14 cellular contexts compared by ENCODE assay signal in genomic region chr12:70068743-70069142, GRCh38.
"Had no signal": no experiment of that assay in that cellular context is flagged by ENCODE, and none has a peak within 500 bp of the region (broad histone marks: within the 10 kb centered on the region; RNA-seq: fewer than 3 reads in every experiment).

No MANE protein-coding gene starts in this region.

- H3K4me3 ChIP-seq: cardiac muscle cell, esophagus muscularis mucosa, lower lobe of right lung, ovary, testis had no signal

- H3K36me3 ChIP-seq: cardiac muscle cell, esophagus muscularis mucosa, lower lobe of right lung, ovary had no signal

- DNase-seq: activated CD8-positive, alpha-beta T cell treated with anti-CD3 and anti-CD28 coated beads, Interleukin-2, amount 10 ng/mL, durations not matched to agents 7 days and 5 days; activated naive CD4-positive, alpha-beta T cell treated with Interleukin-2 at 50 U/mL for 16 hours; glutamatergic neuron; immature natural killer cell; left cardiac atrium; lower lobe of right lung; ovary; stimulated activated CD4-positive, alpha-beta T cell treated with anti-CD3 and anti-CD28 coated beads, Interleukin-4, amount 100 ng/mL, for 1 hour; stimulated activated CD8-positive, alpha-beta memory T cell treated with anti-CD3 and anti-CD28 coated beads, Interleukin-4, amount 100 ng/mL, for 48 hours; stimulated activated naive CD8-positive, alpha-beta T cell treated with anti-CD3 and anti-CD28 coated beads, Interleukin-15, amount 100 ng/mL, for 72 hours; testis had no signal

- H3K27ac ChIP-seq: cardiac muscle cell, esophagus muscularis mucosa, lower lobe of right lung, ovary, testis, VCaP had no signal

- ATAC-seq: activated CD8-positive, alpha-beta T cell treated with anti-CD3 and anti-CD28 coated beads, Interleukin-2, amount 10 ng/mL, durations not matched to agents 7 days and 5 days; left cardiac atrium; lower lobe of right lung; stimulated activated naive CD8-positive, alpha-beta T cell treated with anti-CD3 and anti-CD28 coated beads, Interleukin-15, amount 100 ng/mL, for 72 hours had no signal

- H3K9me3 ChIP-seq: esophagus muscularis mucosa, lower lobe of right lung, ovary, testis had no signal

- H3K4me1 ChIP-seq: esophagus muscularis mucosa, lower lobe of right lung, testis had no signal

- H3K27me3 ChIP-seq: esophagus muscularis mucosa, ovary, testis had no signal
